1 cellular context compared by ENCODE assay signal in genomic region chr22:49150801-49151221, GRCh38.
TF ChIP-seq lines count a peak whose summit lies in the region.

No MANE protein-coding gene starts in this region.

TF ChIP-seq in H1, 55 proteins besides CTCF, POLR2A, EP300 and RAD21 (continued from another document):
- no peak for TF ChIP-seq ATF2 (IDR thresholded peaks at IDR 0.05; ENCODE audit: low read length)
- no peak for TF ChIP-seq GABPA (IDR thresholded peaks at IDR 0.05; ENCODE audit: borderline replicate concordance, insufficient read depth, low read length)
- no peak for TF ChIP-seq TAF7 (optimal IDR thresholded peaks at IDR 0.05; ENCODE audit: borderline replicate concordance, low read depth, low read length)
- no peak for TF ChIP-seq MAX (IDR thresholded peaks at IDR 0.05)
- no peak for TF ChIP-seq EGR1 (IDR thresholded peaks at IDR 0.05; ENCODE audit: borderline replicate concordance, low read depth, low read length)
- no peak for TF ChIP-seq SRF (IDR thresholded peaks at IDR 0.05; ENCODE audit: low read depth, low read length)
- TF ChIP-seq JUN (IDR thresholded peaks at IDR 0.05; ENCODE audit: low read depth, low read length), result no peak
- TF ChIP-seq KDM4A (IDR thresholded peaks at IDR 0.05; ENCODE audit: low read depth, low read length, severe bottlenecking), result no peak
- TF ChIP-seq EZH2 (IDR thresholded peaks at IDR 0.05; ENCODE audit: low read depth, low read length, severe bottlenecking), result no peak
- TF ChIP-seq PHF8 (conservative IDR thresholded peaks at IDR 0.05; ENCODE audit: low read depth, low read length), result no peak
- TF ChIP-seq POLR2AphosphoS5 (IDR thresholded peaks at IDR 0.05; ENCODE audit: low read depth, low read length), result no peak
- TF ChIP-seq ZNF274 (IDR thresholded peaks at IDR 0.05; ENCODE audit: borderline replicate concordance, extremely low read depth, low read length), result no peak
- TF ChIP-seq BRCA1 (IDR thresholded peaks at IDR 0.05; ENCODE audit: low read depth, low read length), result no peak
- no peak for TF ChIP-seq CBX5 (IDR thresholded peaks at IDR 0.05; ENCODE audit: low read depth, low read length)
